In the genomic region with DNA sequence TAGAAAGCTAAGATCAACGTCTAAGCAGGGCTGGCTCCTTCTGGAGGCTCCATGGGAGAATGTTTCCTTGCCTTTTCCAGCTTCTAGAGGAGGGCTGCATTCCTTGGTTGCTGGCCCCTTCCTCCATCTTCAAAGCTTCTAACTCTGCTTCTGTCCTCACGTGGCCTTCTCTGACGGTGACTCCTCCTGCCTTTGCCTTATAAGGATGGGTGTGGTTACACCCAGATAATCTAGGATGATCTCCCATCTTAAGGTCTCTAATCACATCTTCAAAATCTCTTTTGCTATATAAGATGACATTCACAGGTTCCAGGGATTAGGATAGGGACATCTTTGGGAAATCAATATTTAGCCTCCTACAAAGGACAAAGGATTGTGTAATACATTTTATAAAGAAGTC, we compare ENCODE assay signal across 12 cellular contexts. TPM values are rescaled to one million over a fixed set of nuclear protein-coding genes. Genes with fewer than 3 reads are reported as not detected.
A peak's percentile ranks its signal among the peaks of the same experiment; 100 is the strongest.
DNase-seq lines count a peak whose midpoint lies in the region; TF ChIP-seq lines count a peak whose summit lies in the region.
"Had no signal": no experiment of that assay in that cellular context is flagged by ENCODE, and none has a peak within 500 bp of the region (broad histone marks: within the 10 kb centered on the region; RNA-seq: fewer than 3 reads in every experiment).

No MANE protein-coding gene starts in this region.

- TF ChIP-seq CTCF in hepatocyte (IDR thresholded peaks at IDR 0.05; ENCODE audit: poor library complexity) (no peak), brain microvascular endothelial cell (IDR thresholded peaks at IDR 0.05; ENCODE audit: low read depth, low read length, missing control alignments) (no peak)

- no peaks in the 10 kb centered on the region for H4K20me1 ChIP-seq in GM23248 (ENCODE audit: insufficient read depth)
- H4K20me1 ChIP-seq in hepatocyte (ENCODE audit: insufficient read depth, poor library complexity, severe bottlenecking), result no peaks in the 10 kb centered on the region

- peak overlapping the region; percentile 71 for H3K4me2 ChIP-seq in GM23248 (ENCODE audit: unreplicated experiment)
- H3K4me2 ChIP-seq in hepatocyte, result peak overlapping the region; percentile 81

- H3K27ac ChIP-seq in ACC112 (ENCODE audit: low read depth, low read length), result no peak overlapping the region
- no peak overlapping the region for H3K27ac ChIP-seq in GM23248
- H3K27ac ChIP-seq in hepatocyte, result no peak overlapping the region
- H3K27ac ChIP-seq in brain microvascular endothelial cell, result no peak overlapping the region

- intact Hi-C loops in activated CD4-positive, alpha-beta memory T cell treated with anti-CD3 and anti-CD28 coated beads for 36 hours (cut with micrococcal nuclease), result no loop called here

- H3K36me3 Mint-ChIP-seq in activated CD4-positive, alpha-beta memory T cell treated with anti-CD3 and anti-CD28 coated beads for 36 hours, result peaks cover 5% of the 10 kb centered on the region

- H2AFZ ChIP-seq in ACC112 (ENCODE audit: low read length, unreplicated experiment) (no peak overlapping the region), GM23248 (no peak overlapping the region), hepatocyte (no peak overlapping the region)

- H3K4me1 ChIP-seq in ACC112 (ENCODE audit: control insufficient read depth, insufficient read depth, low read length, unreplicated experiment) (peaks cover 7% of the 10 kb centered on the region), GM23248 (ENCODE audit: insufficient read depth) (no peaks in the 10 kb centered on the region), hepatocyte (ENCODE audit: insufficient read depth) (peaks cover 4% of the 10 kb centered on the region)

- H3K9ac ChIP-seq in GM23248, result 0 out of 2 replicates have a peak overlapping the region, but pooled peaks have one; percentile 91

- no peaks in the 10 kb centered on the region for H3K9me3 Mint-ChIP-seq in activated CD4-positive, alpha-beta memory T cell treated with anti-CD3 and anti-CD28 coated beads for 36 hours

- H3F3A ChIP-seq in GM23248 (ENCODE audit: insufficient read depth), result no peaks in the 10 kb centered on the region

- no peak overlapping the region for H3K27ac Mint-ChIP-seq in activated CD4-positive, alpha-beta memory T cell treated with anti-CD3 and anti-CD28 coated beads for 36 hours

- DNase-seq in GM23248, result no peak
- DNase-seq in activated CD4-positive, alpha-beta memory T cell treated with anti-CD3 and anti-CD28 coated beads for 36 hours, result no peak
- no peak for DNase-seq in hepatocyte (ENCODE audit: low spot score)
- DNase-seq in anterior cingulate cortex (lab: John Stamatoyannopoulos, UW), result no peak
- DNase-seq in activated effector memory CD4-positive, alpha-beta T cell treated with anti-CD3 and anti-CD28 coated beads, Interleukin-2, amount 50 U/mL, for 16 hours, result no peak
- DNase-seq in OCI-M1 (lab: John Stamatoyannopoulos, UW), result no peak
- DNase-seq in brain microvascular endothelial cell, result no peak
- DNase-seq: amygdala, hippocampal formation had no signal

- no peaks in the 10 kb centered on the region for H3K36me3 ChIP-seq in ACC112 (ENCODE audit: insufficient read depth, low read length)
- no peaks in the 10 kb centered on the region for H3K36me3 ChIP-seq in GM23248 (ENCODE audit: low read depth)
- H3K36me3 ChIP-seq in hepatocyte (replicated peaks; ENCODE audit: insufficient read depth, low read depth), result no peaks in the 10 kb centered on the region
- H3K36me3 ChIP-seq in brain microvascular endothelial cell (replicated peaks), result no peaks in the 10 kb centered on the region

- H3K27me3 Mint-ChIP-seq in activated CD4-positive, alpha-beta memory T cell treated with anti-CD3 and anti-CD28 coated beads for 36 hours, result no peaks in the 10 kb centered on the region

- H3K4me1 Mint-ChIP-seq in activated CD4-positive, alpha-beta memory T cell treated with anti-CD3 and anti-CD28 coated beads for 36 hours (ENCODE audit: low read depth), result peaks cover 28% of the 10 kb centered on the region

- peak overlapping the region; percentile 86; the same call in 1 of the 2 replicates for H3K4me3 ChIP-seq in ACC112 (ENCODE audit: low read depth, low read length)
- H3K4me3 ChIP-seq in GM23248, result no peak overlapping the region
- H3K4me3 ChIP-seq in hepatocyte, result no peak overlapping the region
- H3K4me3 ChIP-seq in brain microvascular endothelial cell (ENCODE audit: low read depth, low read length), result no peak overlapping the region

- CTCF ChIA-PET in activated CD4-positive, alpha-beta memory T cell treated with anti-CD3 and anti-CD28 coated beads for 36 hours (lab: Charles Lee), result interaction anchor here (1.4 kb wide), 1 partner anchor 12 kb away, joined by 5 read pairs; no protein-coding TSS in a partner anchor

- no peaks in the 10 kb centered on the region for H3K9me2 ChIP-seq in GM23248 (ENCODE audit: insufficient read depth)
- no peaks in the 10 kb centered on the region for H3K9me2 ChIP-seq in hepatocyte (replicated peaks; ENCODE audit: insufficient read depth)

- peak overlapping the region; percentile 85 for H3K4me3 Mint-ChIP-seq in activated CD4-positive, alpha-beta memory T cell treated with anti-CD3 and anti-CD28 coated beads for 36 hours

- WGBS in GM23248 (ENCODE audit: low coverage in 1 of 2, low lambda C conversion rate in 2 of 2, missing lambda C conversion rate in 2 of 2), 2 experiments, result 92 to 95% methylated on average over 2 to 3 of the region's 3 CpGs
- WGBS in hepatocyte (ENCODE audit: low lambda C conversion rate, missing lambda C conversion rate), result 87% methylated on average over 3 of the region's 3 CpGs

- no peaks in the 10 kb centered on the region for H3K27me3 ChIP-seq in ACC112 (ENCODE audit: insufficient read depth, low read length)
- no peaks in the 10 kb centered on the region for H3K27me3 ChIP-seq in GM23248 (replicated peaks; ENCODE audit: insufficient read depth)
- no peaks in the 10 kb centered on the region for H3K27me3 ChIP-seq in hepatocyte
- H3K27me3 ChIP-seq in brain microvascular endothelial cell (replicated peaks), result no peaks in the 10 kb centered on the region
- H3K27me3 ChIP-seq: right atrium auricular region had no signal

- H3K9me3 ChIP-seq in GM23248 (ENCODE audit: low read depth) (no peaks in the 10 kb centered on the region), hepatocyte (ENCODE audit: low read depth) (no peaks in the 10 kb centered on the region)
- H3K9me3 ChIP-seq: right atrium auricular region had no signal

- H3K79me2 ChIP-seq in ACC112 (ENCODE audit: control insufficient read depth, insufficient read depth, low read length, unreplicated experiment) (peaks cover 16% of the 10 kb centered on the region), GM23248 (ENCODE audit: insufficient read depth) (peaks cover 26% of the 10 kb centered on the region), hepatocyte (peaks cover 17% of the 10 kb centered on the region)

- in situ Hi-C loops in GM23248 (cut with MboI) (no loop called here), brain microvascular endothelial cell (cut with HindIII; ENCODE audit: low pct_ligation_motif_present, low sequenced_read_pairs) (no loop called here)

- POLR2A ChIA-PET in activated CD4-positive, alpha-beta memory T cell treated with anti-CD3 and anti-CD28 coated beads for 36 hours (lab: Charles Lee), result no interaction called here

RNA-seq across cellular contexts. Expression of a gene that starts 1.6 kb away (rescaled TPM):
- 34.7 and 45.5 TPM in 2 replicates for total RNA-seq in GM23248 (2014; rRNA removed; shearing (Covaris generic))
- 29.1 and 34.5 TPM in 2 replicates for polyA plus RNA-seq in GM23248 (2016; fragmentation: Nextera tagmentation; extraction: Ambion mirVana)
- total RNA-seq in activated CD4-positive, alpha-beta memory T cell treated with anti-CD3 and anti-CD28 coated beads for 36 hours, result 10 to 100 TPM; 18.1 to 18.9 TPM
- total RNA-seq in hepatocyte, result 21.6 and 28.3 TPM in 2 replicates
- 26.7 and 31.3 TPM in 2 replicates for polyA plus RNA-seq in hepatocyte

RNA-seq across cellular contexts. Expression of a gene that starts 49.7 kb away (rescaled TPM):
- total RNA-seq in GM23248 (2014; rRNA removed; shearing (Covaris generic)), result not detected in 2 replicates
- polyA plus RNA-seq in GM23248 (2016; fragmentation: Nextera tagmentation; extraction: Ambion mirVana) (not detected in 2 replicates), hepatocyte (48.2 and 75.5 TPM in 2 replicates)
- under 1 TPM; 0.12 to 0.26 TPM for total RNA-seq in activated CD4-positive, alpha-beta memory T cell treated with anti-CD3 and anti-CD28 coated beads for 36 hours
- 86.2 and 87.3 TPM in 2 replicates for total RNA-seq in hepatocyte
- total RNA-seq: right atrium auricular region had no signal
- polyA plus RNA-seq: CD14-positive monocyte had no signal

Comparison
In these comparisons a context has a peak if more than half of its experiments do, and no peak if none do; other contexts are left out.
1. RNA of a gene that starts 49.7 kb away (total RNA-seq): 86.2 to 87.3 TPM in hepatocyte; 0.12 to 0.26 TPM in activated CD4-positive, alpha-beta memory T cell treated with anti-CD3 and anti-CD28 coated beads for 36 hours and not detected in GM23248; every median in the first group is over 10 times any median in the second.